Comparison of ENCODE assay signal across 2 cellular contexts in genomic region chr18:27242392-27243047, GRCh38.
A peak's percentile ranks its signal among the peaks of the same experiment; 100 is the strongest.
TF ChIP-seq lines count a peak whose summit lies in the region.

No MANE protein-coding gene starts in this region.

TF ChIP-seq in liver, 16 proteins besides CTCF, POLR2A, EP300 and RAD21 (continued from another document):
- TF ChIP-seq TAF1 (conservative IDR thresholded peaks at IDR 0.05) (no peak), HNF4G (IDR thresholded peaks at IDR 0.05) (no peak), SP1 (IDR thresholded peaks at IDR 0.05) (no peak), HNF4A (conservative IDR thresholded peaks at IDR 0.05) (peak in 1 of 2 donors; percentile 48), ZBTB33 (IDR thresholded peaks at IDR 0.05) (no peak), YY1 (IDR thresholded peaks at IDR 0.05) (no peak), FOXA2 (IDR thresholded peaks at IDR 0.05) (peak; percentile 23), REST (IDR thresholded peaks at IDR 0.05) (no peak), ATF3 (IDR thresholded peaks at IDR 0.05) (no peak), RXRA (IDR thresholded peaks at IDR 0.05) (peak in 1 of 2 donors; percentile 57), NR2F2 (IDR thresholded peaks at IDR 0.05) (no peak), MAX (IDR thresholded peaks at IDR 0.05) (no peak), JUND (IDR thresholded peaks at IDR 0.05) (no peak), FOXA1 (IDR thresholded peaks at IDR 0.05) (no peak)

TF ChIP-seq in HepG2, 621 proteins besides CTCF, POLR2A, EP300 and RAD21 (continued from another document):
- TF ChIP-seq DDIT3 (CRISPR knock-in tag; IDR thresholded peaks at IDR 0.05) (no peak), ZBTB39 (CRISPR knock-in tag; IDR thresholded peaks at IDR 0.05) (no peak), TRAFD1 (CRISPR knock-in tag; IDR thresholded peaks at IDR 0.05; ENCODE audit: borderline replicate concordance) (no peak), FIP1L1 (IDR thresholded peaks at IDR 0.05; ENCODE audit: borderline replicate concordance, insufficient read depth, low read depth, low read length) (no peak), ZBTB21 (CRISPR knock-in tag; IDR thresholded peaks at IDR 0.05) (no peak), TMF1 (CRISPR knock-in tag; IDR thresholded peaks at IDR 0.05; ENCODE audit: low read depth) (no peak), ARHGAP35 (CRISPR knock-in tag; IDR thresholded peaks at IDR 0.05; ENCODE audit: borderline replicate concordance) (no peak), GPN1 (CRISPR knock-in tag; IDR thresholded peaks at IDR 0.05; ENCODE audit: borderline replicate concordance) (no peak), TFDP1 (CRISPR knock-in tag; IDR thresholded peaks at IDR 0.05; ENCODE audit: borderline replicate concordance) (no peak), POGZ (CRISPR knock-in tag; IDR thresholded peaks at IDR 0.05) (no peak), RBM22 (optimal IDR thresholded peaks at IDR 0.05; ENCODE audit: low read length) (no peak), PRMT3 (CRISPR knock-in tag; IDR thresholded peaks at IDR 0.05; ENCODE audit: borderline replicate concordance, low read depth) (no peak), FOXK2 (IDR thresholded peaks at IDR 0.05) (no peak), SIN3B (IDR thresholded peaks at IDR 0.05; ENCODE audit: low read length) (no peak)
